Comparison of ENCODE assay signal across 17 cellular contexts in genomic region chr1:10361515-10361914, GRCh38. TPM values are rescaled to one million over a fixed set of nuclear protein-coding genes. Genes with fewer than 3 reads are reported as not detected.
DNase-seq lines count a peak whose midpoint lies in the region; ATAC-seq and TF ChIP-seq lines count a peak whose summit lies in the region.
"Had no signal": no experiment of that assay in that cellular context is flagged by ENCODE, and none has a peak within 500 bp of the region (broad histone marks: within the 10 kb centered on the region; RNA-seq: fewer than 3 reads in every experiment).

No MANE protein-coding gene starts in this region.

- H3K4me3 Mint-ChIP-seq in endothelial cell (ENCODE audit: unreplicated experiment) (peak overlapping the region; percentile 58), immature natural killer cell (no peak overlapping the region)
- H3K4me3 Mint-ChIP-seq: B cell; CD8-positive, alpha-beta T cell; H9 had no signal

- no peak for TF ChIP-seq CTCF in right atrium auricular region (IDR thresholded peaks at IDR 0.05)
- no peak for TF ChIP-seq CTCF in endothelial cell (IDR thresholded peaks at IDR 0.05; ENCODE audit: unreplicated experiment)
- TF ChIP-seq CTCF in left ventricle myocardium inferior (IDR thresholded peaks at IDR 0.05; ENCODE audit: borderline replicate concordance), result no peak
- no peak for TF ChIP-seq CTCF in testis (IDR thresholded peaks at IDR 0.05)

- ATAC-seq in Right ventricle myocardium inferior, result peak; percentile 94
- ATAC-seq: CD8-positive, alpha-beta T cell; GM12878 had no signal

- H3K9me3 ChIP-seq in right atrium auricular region (no peaks in the 10 kb centered on the region), left ventricle myocardium inferior (replicated peaks) (no peaks in the 10 kb centered on the region), testis (no peaks in the 10 kb centered on the region)
- H3K9me3 ChIP-seq: BLaER1 treated with 17β-estradiol and CSF1 and Interleukin-3, amounts not matched to agents 10 nM and 100 nM had no signal

- H3K36me3 ChIP-seq in right atrium auricular region, result peaks cover 17% of the 10 kb centered on the region
- H3K36me3 ChIP-seq in left ventricle myocardium inferior, result peaks cover 41% of the 10 kb centered on the region
- no peaks in the 10 kb centered on the region for H3K36me3 ChIP-seq in testis (ENCODE audit: low read depth, missing control alignments)

- H3K36me3 Mint-ChIP-seq in endothelial cell (ENCODE audit: low read depth, unreplicated experiment) (peaks cover 37% of the 10 kb centered on the region), immature natural killer cell (peaks cover 12 to 21% (median 16%) of the 10 kb centered on the region in 3 donors)

- 93 to 96% methylated on average over 10 of the region's 10 CpGs for WGBS in testis, 2 donors

- no peak for TF ChIP-seq POLR2A in testis (IDR thresholded peaks at IDR 0.05)

- no peaks in the 10 kb centered on the region for H3K27me3 ChIP-seq in right atrium auricular region
- no peaks in the 10 kb centered on the region for H3K27me3 ChIP-seq in left ventricle myocardium inferior (ENCODE audit: low read depth)
- H3K27me3 ChIP-seq in testis, result no peaks in the 10 kb centered on the region
- H3K27me3 ChIP-seq: BLaER1 treated with 17β-estradiol and CSF1 and Interleukin-3, amounts not matched to agents 10 nM and 100 nM had no signal

- DNase-seq in Right ventricle myocardium inferior (ENCODE audit: missing footprints) (no peak), right atrium auricular region (ENCODE audit: low spot score) (no peak), endothelial cell (ENCODE audit: low spot score) (no peak), left ventricle myocardium inferior (peak; percentile 35), mucosa of gallbladder (ENCODE audit: low spot score) (peak; percentile 27), testis (no peak), immature natural killer cell (no peak)
- DNase-seq: Calu3; CD8-positive, alpha-beta T cell; DMS53; DND-41; EL; H9 had no signal

- H3K4me1 ChIP-seq in right atrium auricular region (no peaks in the 10 kb centered on the region), left ventricle myocardium inferior (peaks cover 13% of the 10 kb centered on the region), testis (no peaks in the 10 kb centered on the region)

- H3K27me3 Mint-ChIP-seq in endothelial cell (ENCODE audit: unreplicated experiment) (peaks cover 3% of the 10 kb centered on the region), immature natural killer cell (ENCODE audit: low read depth in 3 of 3) (peaks cover 0 to 2% (median 0%) of the 10 kb centered on the region in 3 donors)
- H3K27me3 Mint-ChIP-seq: B cell had no signal

- intact Hi-C loops in Right ventricle myocardium inferior (cut with DNase I), result no loop called here
- intact Hi-C loops in left ventricle myocardium inferior (cut with micrococcal nuclease), result no loop called here
- intact Hi-C loops in testis (cut with DNase I; ENCODE audit: low total_unique reads), result no loop called here

- no peak overlapping the region for H3K27ac ChIP-seq in right atrium auricular region
- H3K27ac ChIP-seq in left ventricle myocardium inferior (replicated peaks), result peak overlapping the region; percentile 27
- H3K27ac ChIP-seq in testis, result no peak overlapping the region
- H3K27ac ChIP-seq: BLaER1 treated with 17β-estradiol and CSF1 and Interleukin-3, amounts not matched to agents 10 nM and 100 nM; HL-60 had no signal

- no peak overlapping the region for H3K27ac Mint-ChIP-seq in endothelial cell (ENCODE audit: unreplicated experiment)
- peak overlapping the region in 1 of 6 donors; percentile 48 for H3K27ac Mint-ChIP-seq in immature natural killer cell
- H3K27ac Mint-ChIP-seq: B cell; CD8-positive, alpha-beta T cell had no signal

- H3K4me3 ChIP-seq in right atrium auricular region (no peak overlapping the region), left ventricle myocardium inferior (no peak overlapping the region), testis (no peak overlapping the region)
- H3K4me3 ChIP-seq: BLaER1 treated with 17β-estradiol and CSF1 and Interleukin-3, amounts not matched to agents 10 nM and 100 nM; GM12878 had no signal

- H3K9me3 Mint-ChIP-seq in endothelial cell (ENCODE audit: unreplicated experiment), result no peaks in the 10 kb centered on the region
- H3K9me3 Mint-ChIP-seq in immature natural killer cell, result no peaks in the 10 kb centered on the region
- H3K9me3 Mint-ChIP-seq: CD8-positive, alpha-beta T cell; H9 had no signal

- H3K4me1 Mint-ChIP-seq in endothelial cell (ENCODE audit: unreplicated experiment) (peaks cover 3% of the 10 kb centered on the region), immature natural killer cell (no peaks in the 10 kb centered on the region)
- H3K4me1 Mint-ChIP-seq: B cell, H9 had no signal

RNA-seq across cellular contexts. Expression of gene PGD, which starts 37.3 kb away (rescaled TPM):
- total RNA-seq in Right ventricle myocardium inferior, result 42.1 TPM
- 10 to 100 TPM; 51.1 to 59.9 TPM for total RNA-seq in right atrium auricular region
- 196 TPM for total RNA-seq in endothelial cell (ENCODE audit: unreplicated experiment)
- 34.2 TPM for total RNA-seq in left ventricle myocardium inferior
- total RNA-seq in mucosa of gallbladder, result 165 TPM
- total RNA-seq in testis, result 100 to 1,000 TPM; 209 to 241 TPM
- 208 TPM for polyA plus RNA-seq in testis (ENCODE audit: insufficient read depth, low read depth, low replicate concordance)
- 10 to 100 TPM; 43.9 to 51.3 (median 44.8) TPM for polyA plus RNA-seq in immature natural killer cell

Comparison
In these comparisons a context has a peak if more than half of its experiments do, and no peak if none do; other contexts are left out.
1. DNase-seq: peak in left ventricle myocardium inferior (single experiment) and mucosa of gallbladder (single experiment); none in Right ventricle myocardium inferior (single experiment), right atrium auricular region (single experiment), endothelial cell (single experiment), testis (single experiment) and immature natural killer cell (0 of 3).